ENCODE assay signal across 24 cellular contexts in the genomic region with DNA sequence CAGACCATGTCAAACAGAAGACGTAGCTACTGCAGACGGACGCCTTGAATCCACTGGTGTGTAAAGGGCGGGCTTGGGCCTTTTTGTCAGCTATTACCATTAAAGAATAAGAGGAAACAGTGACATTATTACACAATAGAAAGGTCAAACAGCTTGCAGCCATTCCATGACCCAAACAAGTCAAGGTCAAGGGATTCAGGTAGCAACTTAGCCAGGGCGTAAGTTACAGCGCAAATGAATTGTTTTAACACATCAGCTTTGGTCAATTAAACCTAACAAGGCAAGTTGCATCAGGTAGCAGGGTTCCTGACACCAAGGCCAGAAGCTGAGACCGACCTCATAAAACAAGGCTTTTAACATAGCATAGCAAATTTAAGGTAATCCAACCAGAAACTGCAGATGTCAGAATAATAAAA. TPM values are rescaled to one million over a fixed set of nuclear protein-coding genes. Genes with fewer than 3 reads are reported as not detected.
A peak's percentile ranks its signal among the peaks of the same experiment; 100 is the strongest.
DNase-seq lines count a peak whose midpoint lies in the region; ATAC-seq, FAIRE-seq and TF ChIP-seq lines count a peak whose summit lies in the region.
"Had no signal": no experiment of that assay in that cellular context is flagged by ENCODE, and none has a peak within 500 bp of the region (broad histone marks: within the 10 kb centered on the region; RNA-seq: fewer than 3 reads in every experiment).

No MANE protein-coding gene starts in this region.

- no peak overlapping the region for H3K9ac ChIP-seq in MM.1S (ENCODE audit: low read length)

- no peaks in the 10 kb centered on the region for H3F3A ChIP-seq in MM.1S (ENCODE audit: insufficient read depth, low read length)

- no peak overlapping the region for H3K4me2 ChIP-seq in MM.1S (ENCODE audit: low read depth, low read length)

- H3K27me3 ChIP-seq in pancreas (no peaks in the 10 kb centered on the region), MM.1S (replicated peaks; ENCODE audit: insufficient read depth, low read length) (no peaks in the 10 kb centered on the region)

- no peaks in the 10 kb centered on the region for H3K79me2 ChIP-seq in MM.1S (ENCODE audit: low read length)

- no peak for TF ChIP-seq CTCF in pancreas (IDR thresholded peaks at IDR 0.05)
- no peak for TF ChIP-seq CTCF in MM.1S (IDR thresholded peaks at IDR 0.05; ENCODE audit: low read length)

- H3K27ac ChIP-seq in pancreas (peak overlapping the region in 3 of 4 donors; percentile 9 to 93 (median 20)), MM.1S (ENCODE audit: low read length) (no peak overlapping the region)
- H3K27ac ChIP-seq: neutrophil had no signal

- no peak overlapping the region for H2AFZ ChIP-seq in MM.1S (ENCODE audit: low read length)

- ATAC-seq in left ventricle myocardium superior (peak; percentile 15), pancreas (no peak)
- ATAC-seq: CD8-positive, alpha-beta T cell; WTC11 had no signal

- DNase-seq in DMS79 treated with DMSO at 0.1 percent for 48 hours (lab: John Stamatoyannopoulos, UW) (peak; percentile 83), NCI-H69 (lab: John Stamatoyannopoulos, UW) (peak; percentile 92), left ventricle myocardium superior (no peak), pancreas (no peak), SW 1271 (lab: John Stamatoyannopoulos, UW) (no peak), NCI-H146 (lab: John Stamatoyannopoulos, UW) (no peak), MM.1S (no peak)
- no peak for DNase-seq in activated CD4-positive, alpha-beta T cell treated with anti-CD3 and anti-CD28 coated beads for 4 hours
- DNase-seq: activated CD4-positive, alpha-beta memory T cell treated with anti-CD3 and anti-CD28 coated beads for 36 hours; activated naive CD4-positive, alpha-beta T cell treated with Interleukin-2 at 50 U/mL for 16 hours; anterior cingulate cortex; CD8-positive, alpha-beta T cell; DND-41; H9; hypothalamus; islet precursor cell; MV-4-11; NCI-H2081; NCI-H526; stimulated activated CD4-positive, alpha-beta T cell treated with anti-CD3 and anti-CD28 coated beads, Interleukin-15, amount 100 ng/mL, for 24 hours; trophoblast cell had no signal

- H3K9me3 ChIP-seq in pancreas (no peaks in the 10 kb centered on the region), MM.1S (replicated peaks; ENCODE audit: insufficient read depth, low read length) (no peaks in the 10 kb centered on the region)
- H3K9me3 ChIP-seq: neutrophil had no signal

- 16 to 22% methylated on average over 7 of the region's 7 CpGs for WGBS in pancreas, 2 donors

- H3K9me2 ChIP-seq in MM.1S (replicated peaks; ENCODE audit: insufficient read depth, low read length) = no peaks in the 10 kb centered on the region

- H3K4me1 ChIP-seq in pancreas (peaks cover 35 to 92% (median 67%) of the 10 kb centered on the region in 3 donors), MM.1S (ENCODE audit: low read length) (no peaks in the 10 kb centered on the region)

- no peaks in the 10 kb centered on the region for H4K20me1 ChIP-seq in MM.1S (ENCODE audit: insufficient read depth, low read length)

- H3K36me3 ChIP-seq in pancreas (no peaks in the 10 kb centered on the region), MM.1S (replicated peaks; ENCODE audit: insufficient read depth, low read length) (no peaks in the 10 kb centered on the region)
- H3K36me3 ChIP-seq: neutrophil had no signal

- no peak overlapping the region for H3K4me3 ChIP-seq in pancreas
- H3K4me3 ChIP-seq in MM.1S (ENCODE audit: low read length) = no peak overlapping the region

- FAIRE-seq in pancreas (lab: Jason Lieb, UNC) = no peak

- intact Hi-C loops in left ventricle myocardium superior (cut with micrococcal nuclease) (no loop called here), pancreas (cut with DNase I) (no loop called here)

RNA-seq across cellular contexts. Expression of gene NFIB, which starts 15.3 kb away (rescaled TPM):
- 110 TPM for total RNA-seq in left ventricle myocardium superior
- 10 to 100 TPM; 40.9 to 65.0 (median 53.0) TPM for total RNA-seq in pancreas
- polyA plus RNA-seq in pancreas = 1 to 10 TPM; 8.9 to 10.0 TPM
- total RNA-seq: activated CD4-positive, alpha-beta memory T cell treated with anti-CD3 and anti-CD28 coated beads for 36 hours; CD8-positive, alpha-beta T cell had no signal
- polyA plus RNA-seq: IgD-negative memory B cell had no signal

Comparison
In these comparisons a context has a peak if more than half of its experiments do, and no peak if none do; other contexts are left out.
1. DNase-seq: peak in DMS79 treated with DMSO at 0.1 percent for 48 hours (single experiment) and NCI-H69 (single experiment); none in left ventricle myocardium superior (single experiment), pancreas (0 of 6), activated CD4-positive, alpha-beta T cell treated with anti-CD3 and anti-CD28 coated beads for 4 hours (0 of 2), SW 1271 (0 of 2), NCI-H146 (single experiment) and MM.1S (single experiment).